In genomic region chr5:146130440-146131045, GRCh38 we compare ENCODE assay signal across 10 cellular contexts. TPM values are rescaled to one million over a fixed set of nuclear protein-coding genes. Genes with fewer than 3 reads are reported as not detected.
DNase-seq lines count a peak whose midpoint lies in the region; ATAC-seq and TF ChIP-seq lines count a peak whose summit lies in the region.
"Had no signal": no experiment of that assay in that cellular context is flagged by ENCODE, and none has a peak within 500 bp of the region (broad histone marks: within the 10 kb centered on the region; RNA-seq: fewer than 3 reads in every experiment).

No MANE protein-coding gene starts in this region.

- whole genome bisulfite sequencing in esophagus muscularis mucosa: 70% methylated on average over 3 of the region's 3 CpGs

- H3K9me3 ChIP-seq in esophagus muscularis mucosa: no peaks in the 10 kb centered on the region

- peak; percentile 38 to 58 (median 42) for TF ChIP-seq CTCF in esophagus muscularis mucosa (IDR thresholded peaks at IDR 0.05)

- no peak overlapping the region for H3K27ac ChIP-seq in esophagus muscularis mucosa (replicated peaks in 1 of 4)

- H3K4me3 Mint-ChIP-seq in activated CD8-positive, alpha-beta memory T cell treated with anti-CD3 and anti-CD28 coated beads, Interleukin-2, amount 10 ng/mL, durations not matched to agents 7 days and 5 days: no peak overlapping the region
- H3K4me3 Mint-ChIP-seq: activated B cell treated with CpG ODN at 0.5 μM for 24 hours had no signal

- CTCF ChIA-PET in activated CD8-positive, alpha-beta memory T cell treated with anti-CD3 and anti-CD28 coated beads, Interleukin-2, amount 10 ng/mL, durations not matched to agents 7 days and 5 days (lab: Charles Lee): interaction anchor here (0.7 to 1.5 kb wide), 11 partner anchors 10 to 435 kb away, joined by 3 to 5 read pairs (median 3); no protein-coding TSS in a partner anchor

- intact Hi-C loops in esophagus muscularis mucosa (cut with DNase I): no loop called here

- no peak for TF ChIP-seq POLR2A in esophagus muscularis mucosa (IDR thresholded peaks at IDR 0.05; ENCODE audit: low read depth)

- peaks cover 43% of the 10 kb centered on the region for H3K36me3 Mint-ChIP-seq in activated CD8-positive, alpha-beta memory T cell treated with anti-CD3 and anti-CD28 coated beads, Interleukin-2, amount 10 ng/mL, durations not matched to agents 7 days and 5 days

- no peaks in the 10 kb centered on the region for H3K9me3 Mint-ChIP-seq in activated CD8-positive, alpha-beta memory T cell treated with anti-CD3 and anti-CD28 coated beads, Interleukin-2, amount 10 ng/mL, durations not matched to agents 7 days and 5 days (ENCODE audit: low read depth)
- H3K9me3 Mint-ChIP-seq: activated B cell treated with CpG ODN at 0.5 μM for 24 hours had no signal

- no peaks in the 10 kb centered on the region for H3K27me3 ChIP-seq in esophagus muscularis mucosa

- H3K36me3 ChIP-seq in esophagus muscularis mucosa: peaks cover 42 to 87% (median 74%) of the 10 kb centered on the region in 4 donors

- no peak overlapping the region for H3K27ac Mint-ChIP-seq in activated CD8-positive, alpha-beta memory T cell treated with anti-CD3 and anti-CD28 coated beads, Interleukin-2, amount 10 ng/mL, durations not matched to agents 7 days and 5 days
- H3K27ac Mint-ChIP-seq: activated B cell treated with CpG ODN at 0.5 μM for 24 hours had no signal

- no peak overlapping the region for H3K4me3 ChIP-seq in esophagus muscularis mucosa

- H3K27me3 Mint-ChIP-seq in activated CD8-positive, alpha-beta memory T cell treated with anti-CD3 and anti-CD28 coated beads, Interleukin-2, amount 10 ng/mL, durations not matched to agents 7 days and 5 days: no peaks in the 10 kb centered on the region
- H3K27me3 Mint-ChIP-seq: activated B cell treated with CpG ODN at 0.5 μM for 24 hours had no signal

- peak; percentile 0 for DNase-seq in NCI-H1092 (lab: John Stamatoyannopoulos, UW)
- DNase-seq in NCI-H1092 treated with DMSO at 0.1 percent for 48 hours (lab: John Stamatoyannopoulos, UW): no peak
- DNase-seq in NCI-H460 (ENCODE audit: extremely low read depth, low read depth): peak; percentile 30
- no peak for DNase-seq in esophagus muscularis mucosa (ENCODE audit: extremely low spot score)
- DNase-seq in putamen (ENCODE audit: low spot score): peak; percentile 58
- DNase-seq in GOT3 (lab: John Stamatoyannopoulos, UW): no peak
- DNase-seq in activated CD8-positive, alpha-beta memory T cell treated with anti-CD3 and anti-CD28 coated beads, Interleukin-2, amount 10 ng/mL, durations not matched to agents 7 days and 5 days: no peak
- DNase-seq in amniotic stem cell (lab: John Stamatoyannopoulos, UW): no peak
- DNase-seq: activated B cell treated with CpG ODN at 0.5 μM for 24 hours had no signal

- H3K4me1 Mint-ChIP-seq in activated CD8-positive, alpha-beta memory T cell treated with anti-CD3 and anti-CD28 coated beads, Interleukin-2, amount 10 ng/mL, durations not matched to agents 7 days and 5 days: no peaks in the 10 kb centered on the region
- H3K4me1 Mint-ChIP-seq: activated B cell treated with CpG ODN at 0.5 μM for 24 hours had no signal

- no peaks in the 10 kb centered on the region for H3K4me1 ChIP-seq in esophagus muscularis mucosa

- no peak for ATAC-seq in activated CD8-positive, alpha-beta memory T cell treated with anti-CD3 and anti-CD28 coated beads, Interleukin-2, amount 10 ng/mL, durations not matched to agents 7 days and 5 days

- TF ChIP-seq EP300 in esophagus muscularis mucosa (IDR thresholded peaks at IDR 0.05): no peak

RNA-seq across cellular contexts. Expression of gene PLAC8L1, which starts 25.2 kb away (rescaled TPM):
- total RNA-seq in NCI-H460 (2014; rRNA removed; shearing (Covaris generic)): not detected in 2 replicates
- not detected in 2 replicates for polyA plus RNA-seq in NCI-H460 (2014; cell fraction: nucleus; rRNA removed)
- total RNA-seq in esophagus muscularis mucosa: not detected
- under 1 TPM; 0.50 to 0.87 TPM for total RNA-seq in activated CD8-positive, alpha-beta memory T cell treated with anti-CD3 and anti-CD28 coated beads, Interleukin-2, amount 10 ng/mL, durations not matched to agents 7 days and 5 days
- total RNA-seq: skeletal muscle tissue had no signal

RNA-seq across cellular contexts. Expression of gene LARS1, which starts 51.9 kb away (rescaled TPM):
- 241 and 279 TPM in 2 replicates for total RNA-seq in NCI-H460 (2014; rRNA removed; shearing (Covaris generic))
- polyA plus RNA-seq in NCI-H460 (2014; cell fraction: nucleus; rRNA removed): 124 and 178 TPM in 2 replicates
- 10 to 100 TPM; 56.5 to 78.1 (median 65.6) TPM for total RNA-seq in esophagus muscularis mucosa
- 100 to 1,000 TPM; 108 to 147 TPM for total RNA-seq in activated CD8-positive, alpha-beta memory T cell treated with anti-CD3 and anti-CD28 coated beads, Interleukin-2, amount 10 ng/mL, durations not matched to agents 7 days and 5 days

Comparison
In these comparisons a context has a peak if more than half of its experiments do, and no peak if none do; other contexts are left out.
1. DNase-seq: peak in NCI-H1092 (single experiment), NCI-H460 (single experiment) and putamen (single experiment); none in NCI-H1092 treated with DMSO at 0.1 percent for 48 hours (single experiment), esophagus muscularis mucosa (single experiment), GOT3 (single experiment), activated CD8-positive, alpha-beta memory T cell treated with anti-CD3 and anti-CD28 coated beads, Interleukin-2, amount 10 ng/mL, durations not matched to agents 7 days and 5 days (single experiment) and amniotic stem cell (single experiment).